Comparison of ENCODE assay signal across 30 cellular contexts in the genomic region with DNA sequence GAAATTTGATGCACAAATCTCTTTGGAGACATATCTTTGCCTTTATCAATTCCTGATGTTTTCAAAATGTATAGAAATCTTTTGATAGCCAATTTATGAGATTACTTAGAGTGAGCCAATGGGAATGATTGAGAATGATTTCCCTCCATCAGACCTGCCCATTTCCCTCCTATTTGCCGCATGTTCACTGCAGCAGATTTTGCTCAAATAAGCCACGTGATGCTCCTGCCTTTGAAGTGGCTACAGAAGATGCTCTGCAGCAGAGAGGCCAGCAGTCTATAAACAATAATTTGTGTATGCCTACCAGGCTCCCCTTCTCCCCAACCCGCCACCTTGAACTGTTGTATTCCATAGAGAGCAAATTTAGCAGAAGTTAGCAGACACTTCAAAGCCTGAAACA. TPM values are rescaled to one million over a fixed set of nuclear protein-coding genes. Genes with fewer than 3 reads are reported as not detected.
"Had no signal": no experiment of that assay in that cellular context is flagged by ENCODE, and none has a peak within 500 bp of the region (broad histone marks: within the 10 kb centered on the region; RNA-seq: fewer than 3 reads in every experiment).

No MANE protein-coding gene starts in this region.

- H3K9me3 ChIP-seq: gastroesophageal sphincter, heart left ventricle, left lung, right lobe of liver, thoracic aorta, tibial nerve, upper lobe of left lung had no signal

- H3K9me3 Mint-ChIP-seq: dendritic cell treated with granulocyte-macrophage colony-stimulating factor and Interleukin-4, amounts not matched to agents 40 ng/mL and 50 ng/mL, for 4 days; endodermal cell; naive thymus-derived CD4-positive, alpha-beta T cell; nephron; neural progenitor cell; stimulated activated naive B cell treated with anti-CD40 and anti-IgM and Interleukin-4, amounts not matched to agents 10 μg/mL and 1 μg/mL and 100 μg/mL, for 72 hours; stimulated activated naive CD8-positive, alpha-beta T cell treated with anti-CD3 and anti-CD28 coated beads, Interleukin-15, Interleukin-2, amounts not matched to agents 100 ng/mL and 50 ng/mL, for 24 hours had no signal

- H3K9ac ChIP-seq: neural progenitor cell, parathyroid adenoma had no signal

- H3K27me3 Mint-ChIP-seq: progenitor cell of endocrine pancreas had no signal

- H3K79me2 ChIP-seq: parathyroid adenoma had no signal

- H3K4me1 ChIP-seq: foreskin keratinocyte, gastroesophageal sphincter, heart left ventricle, left lung, neural progenitor cell, parathyroid adenoma, right lobe of liver, tibial nerve, upper lobe of left lung had no signal

- H3K4me1 Mint-ChIP-seq: endodermal cell; naive thymus-derived CD4-positive, alpha-beta T cell; neural progenitor cell; stimulated activated naive B cell treated with anti-CD40 and anti-IgM and Interleukin-4, amounts not matched to agents 10 μg/mL and 1 μg/mL and 100 μg/mL, for 72 hours had no signal

- H3K36me3 ChIP-seq: gastroesophageal sphincter, heart left ventricle, left lung, neural progenitor cell, right lobe of liver, thoracic aorta, tibial nerve, upper lobe of left lung had no signal

- H2AFZ ChIP-seq: neural progenitor cell, parathyroid adenoma had no signal

- ATAC-seq: esophagus mucosa; foreskin keratinocyte; gastroesophageal sphincter; heart left ventricle; left cardiac atrium; naive thymus-derived CD4-positive, alpha-beta T cell; right lobe of liver; stimulated activated naive B cell treated with anti-CD40 and anti-IgM and Interleukin-4, amounts not matched to agents 10 μg/mL and 1 μg/mL and 100 μg/mL, for 72 hours had no signal

- DNase-seq: effector CD8-positive, alpha-beta T cell; endodermal cell; foreskin keratinocyte; heart left ventricle; hippocampal formation; left cardiac atrium; left lung; mesenchymal stem cell; midbrain; naive thymus-derived CD4-positive, alpha-beta T cell; right lobe of liver; small intestine; stimulated activated CD4-positive, alpha-beta T cell treated with anti-CD3 and anti-CD28 coated beads, Interleukin-15, amount 100 ng/mL, for 24 hours; stimulated activated CD4-positive, alpha-beta T cell treated with anti-CD3 and anti-CD28 coated beads, Interleukin-2, amount 100 ng/mL, for 48 hours; stimulated activated naive B cell treated with anti-CD40 and anti-IgM and Interleukin-4, amounts not matched to agents 10 μg/mL and 1 μg/mL and 100 μg/mL, for 72 hours; upper lobe of left lung had no signal

- H3K4me3 Mint-ChIP-seq: dendritic cell treated with granulocyte-macrophage colony-stimulating factor and Interleukin-4, amounts not matched to agents 40 ng/mL and 50 ng/mL, for 4 days; endodermal cell; naive thymus-derived CD4-positive, alpha-beta T cell; nephron; neural progenitor cell; stimulated activated naive B cell treated with anti-CD40 and anti-IgM and Interleukin-4, amounts not matched to agents 10 μg/mL and 1 μg/mL and 100 μg/mL, for 72 hours; stimulated activated naive CD8-positive, alpha-beta T cell treated with anti-CD3 and anti-CD28 coated beads, Interleukin-15, Interleukin-2, amounts not matched to agents 100 ng/mL and 50 ng/mL, for 24 hours had no signal

- H3K27ac Mint-ChIP-seq: dendritic cell treated with granulocyte-macrophage colony-stimulating factor and Interleukin-4, amounts not matched to agents 40 ng/mL and 50 ng/mL, for 4 days; endodermal cell; naive thymus-derived CD4-positive, alpha-beta T cell; neural progenitor cell; progenitor cell of endocrine pancreas; stimulated activated naive B cell treated with anti-CD40 and anti-IgM and Interleukin-4, amounts not matched to agents 10 μg/mL and 1 μg/mL and 100 μg/mL, for 72 hours; stimulated activated naive CD8-positive, alpha-beta T cell treated with anti-CD3 and anti-CD28 coated beads, Interleukin-15, Interleukin-2, amounts not matched to agents 100 ng/mL and 50 ng/mL, for 24 hours had no signal

- H3K36me3 Mint-ChIP-seq: naive thymus-derived CD4-positive, alpha-beta T cell; neural progenitor cell; stimulated activated naive B cell treated with anti-CD40 and anti-IgM and Interleukin-4, amounts not matched to agents 10 μg/mL and 1 μg/mL and 100 μg/mL, for 72 hours had no signal

- H3K27ac ChIP-seq: epithelial cell of prostate, foreskin keratinocyte, gastroesophageal sphincter, heart left ventricle, left lung, neural progenitor cell, parathyroid adenoma, right lobe of liver, thoracic aorta, tibial nerve, upper lobe of left lung had no signal

- H3K4me3 ChIP-seq: gastroesophageal sphincter, heart left ventricle, left lung, neural progenitor cell, right lobe of liver, thoracic aorta, tibial nerve, upper lobe of left lung had no signal

- H3K4me2 ChIP-seq: neural progenitor cell had no signal

- H3K27me3 ChIP-seq: gastroesophageal sphincter, neural progenitor cell, right lobe of liver, tibial nerve, upper lobe of left lung had no signal

RNA-seq across cellular contexts. Expression of gene WIF1, which starts 21.9 kb away (rescaled TPM):
- total RNA-seq: endodermal cell; foreskin keratinocyte; heart left ventricle; kidney epithelial cell; lung microvascular endothelial cell; naive thymus-derived CD4-positive, alpha-beta T cell; osteoblast; right lobe of liver; thoracic aorta; tibial nerve had no signal
- polyA plus RNA-seq: foreskin keratinocyte; naive thymus-derived CD4-positive, alpha-beta T cell had no signal
